ENCODE assay signal across 8 cellular contexts in genomic region chr5:124655943-124656459, GRCh38.
DNase-seq lines count a peak whose midpoint lies in the region; ATAC-seq, FAIRE-seq and TF ChIP-seq lines count a peak whose summit lies in the region.

No MANE protein-coding gene starts in this region.

- no peaks in the 10 kb centered on the region for H3K36me3 ChIP-seq in BJ (ENCODE audit: control insufficient read depth, insufficient read depth, low read length)
- no peaks in the 10 kb centered on the region for H3K36me3 ChIP-seq in pancreas

- DNase-seq in BJ (ENCODE audit: low read depth): peak; percentile 38
- peak; percentile 39 for DNase-seq in HPDE6-E6E7 (ENCODE audit: extremely low spot score)
- DNase-seq in NCI-H748 treated with DMSO at 0.1 percent for 48 hours (lab: John Stamatoyannopoulos, UW): peak; percentile 99
- peak; percentile 80 for DNase-seq in epithelial cell of prostate (ENCODE audit: low read depth, low spot score)
- peak in 4 of 6 donors; percentile 40 to 67 (median 60) for DNase-seq in pancreas
- DNase-seq in GM10266 (ENCODE audit: extremely low spot score): no peak
- no peak for DNase-seq in GM10248 (ENCODE audit: extremely low spot score)

- CTCF ChIA-PET in BJ (lab: Yijun Ruan, JAX) (interaction anchor here (0.5 kb wide), 1 partner anchor 648 kb away, joined by 3 read pairs; no protein-coding TSS in a partner anchor), GM10248 (lab: Yijun Ruan, JAX) (interaction anchor here (1.4 to 1.9 kb wide), 2 partner anchors 9 to 47 kb away, joined by 3 to 5 read pairs; no protein-coding TSS in a partner anchor)

- intact Hi-C loops in pancreas (cut with DNase I): no loop called here

- POLR2A ChIA-PET in BJ (lab: Charles Lee): interaction anchor here (0.6 kb wide), 1 partner anchor 953 kb away, joined by 4 read pairs; no protein-coding TSS in a partner anchor
- POLR2A ChIA-PET in GM10248 (lab: Yijun Ruan, JAX): no interaction called here

- peak overlapping the region; percentile 82 for H3K27ac ChIP-seq in epithelial cell of prostate
- H3K27ac ChIP-seq in pancreas: peak overlapping the region; percentile 24 to 83 (median 56)

- H3K4me1 ChIP-seq in pancreas: peaks cover 33 to 69% (median 40%) of the 10 kb centered on the region in 3 donors

- no peaks in the 10 kb centered on the region for H3K27me3 ChIP-seq in BJ (ENCODE audit: control insufficient read depth, insufficient read depth, low read length)
- H3K27me3 ChIP-seq in pancreas: no peaks in the 10 kb centered on the region

- no peaks in the 10 kb centered on the region for H3K9me3 ChIP-seq in pancreas

- TF ChIP-seq CTCF in BJ (IDR thresholded peaks at IDR 0.05; ENCODE audit: insufficient read depth, low read depth, low read length): no peak
- no peak for TF ChIP-seq CTCF in pancreas (IDR thresholded peaks at IDR 0.05)
- TF ChIP-seq CTCF in GM10266 (IDR thresholded peaks at IDR 0.05; ENCODE audit: control insufficient read depth, insufficient read depth, low read depth, missing control alignments): no peak
- TF ChIP-seq CTCF in GM10248 (IDR thresholded peaks at IDR 0.05; ENCODE audit: control extremely low read depth, extremely low read depth, low read depth, missing control alignments): no peak

- ATAC-seq in pancreas (peak; percentile 73 to 85 (median 82)), HG02623 (IDR thresholded peaks at IDR 0.05; ENCODE audit: unreplicated experiment) (no peak)

- H3K4me3 ChIP-seq in BJ (ENCODE audit: low read depth, low read length) (no peak overlapping the region), pancreas (peak overlapping the region in 2 of 4 donors; percentile 8 to 22)

- 4 to 9% methylated on average over 5 of the region's 5 CpGs for WGBS in pancreas, 2 donors

- FAIRE-seq in pancreas (lab: Jason Lieb, UNC): peak; percentile 57

Comparison
In these comparisons a context has a peak if more than half of its experiments do, and no peak if none do; other contexts are left out.
1. DNase-seq: peak in BJ (single experiment), HPDE6-E6E7 (single experiment), NCI-H748 treated with DMSO at 0.1 percent for 48 hours (single experiment), epithelial cell of prostate (single experiment) and pancreas (4 of 6); none in GM10266 (single experiment) and GM10248 (single experiment).